Comparison of ENCODE assay signal across 10 cellular contexts in genomic region chr7:100167912-100168323, GRCh38. TPM values are rescaled to one million over a fixed set of nuclear protein-coding genes. Genes with fewer than 3 reads are reported as not detected.
DNase-seq lines count a peak whose midpoint lies in the region; ATAC-seq and FAIRE-seq lines count a peak whose summit lies in the region.
"Had no signal": no experiment of that assay in that cellular context is flagged by ENCODE, and none has a peak within 500 bp of the region (broad histone marks: within the 10 kb centered on the region; RNA-seq: fewer than 3 reads in every experiment).

No MANE protein-coding gene starts in this region.

- no peaks in the 10 kb centered on the region for H3K27me3 ChIP-seq in CD4-positive, alpha-beta memory T cell (ENCODE audit: insufficient read depth, low read length)
- H3K27me3 ChIP-seq in muscle layer of duodenum (ENCODE audit: low read depth, low read length) = peaks cover 4% of the 10 kb centered on the region

- H3K4me1 ChIP-seq in CD4-positive, alpha-beta memory T cell (ENCODE audit: insufficient read depth, low read length) = peaks cover 80% of the 10 kb centered on the region
- H3K4me1 ChIP-seq in muscle layer of duodenum (ENCODE audit: control insufficient read depth in 1 of 2, insufficient read depth in 2 of 2, low read length in 2 of 2) = peaks cover 0 to 32% of the 10 kb centered on the region in 2 donors

- DNase-seq in CD4-positive, alpha-beta memory T cell = peak in 1 of 5 donors; percentile 46
- DNase-seq in NCI-H69 (lab: John Stamatoyannopoulos, UW) = peak; percentile 30
- no peak for DNase-seq in effector memory CD8-positive, alpha-beta T cell
- no peak for DNase-seq in urothelium cell line (ENCODE audit: low spot score)
- DNase-seq in SKM-1 (lab: John Stamatoyannopoulos, UW; ENCODE audit: unreplicated experiment) = no peak

- ATAC-seq in effector memory CD8-positive, alpha-beta T cell (replicated peaks) = no peak
- no peak for ATAC-seq in GM18909 (IDR thresholded peaks at IDR 0.05; ENCODE audit: poor library complexity, unreplicated experiment)
- ATAC-seq in GM18511 (IDR thresholded peaks at IDR 0.05; ENCODE audit: unreplicated experiment) = no peak

- H3K4me3 Mint-ChIP-seq in CD4-positive, alpha-beta memory T cell = peak overlapping the region; percentile 87 to 94 (median 90)
- peak overlapping the region; percentile 74 to 76 for H3K4me3 Mint-ChIP-seq in effector memory CD8-positive, alpha-beta T cell

- peaks cover 0 to 2% (median 0%) of the 10 kb centered on the region in 8 donors for H3K9me3 Mint-ChIP-seq in CD4-positive, alpha-beta memory T cell
- no peaks in the 10 kb centered on the region for H3K9me3 Mint-ChIP-seq in effector memory CD8-positive, alpha-beta T cell

- intact Hi-C loops in CD4-positive, alpha-beta memory T cell (cut with micrococcal nuclease) = loop anchor here (1.0 to 2.0 kb wide), 3 partner anchors 9 to 19 kb away; partner anchors contain the start of genes GPC2, LAMTOR4, STAG3 and TRAPPC14

- peaks cover 52 to 82% (median 66%) of the 10 kb centered on the region in 4 donors for H3K4me1 Mint-ChIP-seq in CD4-positive, alpha-beta memory T cell
- peaks cover 38 to 45% of the 10 kb centered on the region in 2 donors for H3K4me1 Mint-ChIP-seq in effector memory CD8-positive, alpha-beta T cell (ENCODE audit: low read depth in 2 of 2)

- H3K9me3 ChIP-seq in CD4-positive, alpha-beta memory T cell (ENCODE audit: control insufficient read depth in 1 of 2, low read length in 2 of 2) = no peaks in the 10 kb centered on the region
- no peaks in the 10 kb centered on the region for H3K9me3 ChIP-seq in muscle layer of duodenum (ENCODE audit: control insufficient read depth in 1 of 2, low read length in 2 of 2)

- peak overlapping the region; percentile 30 to 38 for H3K4me3 ChIP-seq in CD4-positive, alpha-beta memory T cell (ENCODE audit: low read length in 2 of 2)
- peak overlapping the region; percentile 64 to 78 for H3K4me3 ChIP-seq in muscle layer of duodenum (ENCODE audit: low read depth in 1 of 2, low read length in 2 of 2)

- CTCF ChIA-PET in CD4-positive, alpha-beta memory T cell (lab: Charles Lee; ENCODE audit: partially characterized antibody) = interaction anchor here (0.6 to 1.2 kb wide), 3 partner anchors 9 to 37 kb away, joined by 3 to 5 read pairs (median 4); partner anchors contain the start of gene GPC2

- H3K36me3 ChIP-seq in CD4-positive, alpha-beta memory T cell (ENCODE audit: insufficient read depth, low read length) = no peaks in the 10 kb centered on the region
- no peaks in the 10 kb centered on the region for H3K36me3 ChIP-seq in muscle layer of duodenum (ENCODE audit: control insufficient read depth in 1 of 2, insufficient read depth in 2 of 2, low read length in 2 of 2)

- peaks cover 2 to 4% of the 10 kb centered on the region in 2 donors for H3K27me3 Mint-ChIP-seq in CD4-positive, alpha-beta memory T cell
- H3K27me3 Mint-ChIP-seq in effector memory CD8-positive, alpha-beta T cell = peaks cover 48 to 58% of the 10 kb centered on the region in 2 donors

- peak overlapping the region; percentile 29 for H3K27ac ChIP-seq in CD4-positive, alpha-beta memory T cell (ENCODE audit: low read depth, low read length)
- H3K27ac ChIP-seq in muscle layer of duodenum (ENCODE audit: low read length) = peak overlapping the region; percentile 47
- H3K27ac ChIP-seq: HL-60 had no signal

- peak overlapping the region; percentile 81 to 96 (median 91) for H3K27ac Mint-ChIP-seq in CD4-positive, alpha-beta memory T cell
- H3K27ac Mint-ChIP-seq in effector memory CD8-positive, alpha-beta T cell = no peak overlapping the region

- no peak for FAIRE-seq in urothelium cell line (lab: Jason Lieb, UNC)

- H3K36me3 Mint-ChIP-seq in CD4-positive, alpha-beta memory T cell = peaks cover 0 to 4% of the 10 kb centered on the region in 2 donors
- H3K36me3 Mint-ChIP-seq in effector memory CD8-positive, alpha-beta T cell (ENCODE audit: insufficient read depth) = peaks cover 6% of the 10 kb centered on the region

- POLR2A ChIA-PET in CD4-positive, alpha-beta memory T cell (lab: Charles Lee; ENCODE audit: partially characterized antibody) = interaction anchor here (0.8 to 6.9 kb wide), 6 partner anchors 9 to 67 kb away, joined by 4 to 95 read pairs (median 20); partner anchors contain the start of genes AP4M1, GPC2, LAMTOR4 and MCM7

RNA-seq across cellular contexts. Expression of gene GAL3ST4, which starts 0.5 kb away (rescaled TPM):
- 1 to 10 TPM; 8.0 to 8.9 TPM for total RNA-seq in CD4-positive, alpha-beta memory T cell
- 1 to 10 TPM; 2.3 to 5.0 TPM for polyA plus RNA-seq in CD4-positive, alpha-beta memory T cell

RNA-seq across cellular contexts. Expression of gene GPC2, which starts 9.3 kb away (rescaled TPM):
- 10 to 100 TPM; 11.8 to 12.5 TPM for total RNA-seq in CD4-positive, alpha-beta memory T cell
- under 1 TPM in 1 of 2 donors, not detected in 1; 0.73 TPM for polyA plus RNA-seq in CD4-positive, alpha-beta memory T cell

RNA-seq across cellular contexts. Expression of gene TRAPPC14, which starts 9.4 kb away (rescaled TPM):
- total RNA-seq in CD4-positive, alpha-beta memory T cell = 10 to 100 TPM; 68.7 to 73.0 TPM
- polyA plus RNA-seq in CD4-positive, alpha-beta memory T cell = 1 to 10 TPM; 1.4 to 5.5 TPM

RNA-seq across cellular contexts. Expression of gene STAG3, which starts 9.8 kb away (rescaled TPM):
- 1 to 10 TPM; 6.5 to 7.7 TPM for total RNA-seq in CD4-positive, alpha-beta memory T cell
- polyA plus RNA-seq in CD4-positive, alpha-beta memory T cell = 1 to 10 TPM; 1.6 to 3.7 TPM
- total RNA-seq: renal cortical epithelial cell had no signal

RNA-seq across cellular contexts. Expression of gene LAMTOR4, which starts 19.2 kb away (rescaled TPM):
- total RNA-seq in CD4-positive, alpha-beta memory T cell = 100 to 1,000 TPM; 178 to 189 TPM
- polyA plus RNA-seq in CD4-positive, alpha-beta memory T cell = 100 to 1,000 TPM; 423 to 501 TPM

Comparison
In these comparisons a context has a peak if more than half of its experiments do, and no peak if none do; other contexts are left out.
1. H3K27ac Mint-ChIP-seq: peak in CD4-positive, alpha-beta memory T cell (7 of 7); none in effector memory CD8-positive, alpha-beta T cell (0 of 2).